Comparison of ENCODE assay signal across 8 cellular contexts in the genomic region with DNA sequence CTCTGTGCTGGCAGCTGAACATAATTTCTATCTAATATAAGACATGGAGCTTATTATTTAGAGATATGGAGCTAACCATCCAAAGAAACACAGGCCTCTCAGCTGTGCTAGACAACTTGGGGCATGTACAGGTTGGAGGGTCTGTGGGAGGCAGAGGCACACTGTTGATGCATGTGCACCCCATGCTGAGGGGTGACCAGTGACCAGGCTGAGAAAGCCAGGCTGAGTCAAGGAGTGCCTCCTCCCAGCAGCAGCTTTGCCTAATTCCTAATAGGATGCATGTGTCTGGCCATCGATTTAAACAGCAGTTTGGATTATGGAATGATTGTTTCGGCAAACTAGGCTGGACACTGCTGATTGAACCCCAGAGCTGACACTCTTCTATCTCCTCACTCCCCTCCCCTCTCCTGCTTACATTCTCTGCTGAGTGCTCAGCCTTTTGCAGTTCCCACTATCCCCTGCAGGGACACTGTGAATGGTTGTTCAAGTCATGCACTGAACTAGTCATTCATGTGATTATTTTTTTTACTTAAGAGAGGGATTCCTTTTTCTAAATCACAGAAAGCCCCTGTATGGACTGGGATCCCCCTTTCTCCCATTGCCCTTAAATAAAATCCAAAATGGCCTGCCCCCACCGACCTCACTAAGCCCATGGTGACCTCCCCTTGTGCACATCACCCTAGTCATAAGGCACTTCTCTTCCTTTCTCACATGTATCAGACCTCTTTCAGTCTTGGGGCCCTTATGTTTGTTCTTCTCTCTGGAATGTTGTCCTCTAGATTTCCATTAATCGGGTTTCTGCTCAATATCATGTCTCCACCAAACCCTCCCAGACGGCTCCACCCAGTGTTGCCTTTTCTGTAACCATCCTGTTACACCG.
DNase-seq lines count a peak whose midpoint lies in the region; ATAC-seq and TF ChIP-seq lines count a peak whose summit lies in the region.

No MANE protein-coding gene starts in this region.

- DNase-seq in ELR (ENCODE audit: low read depth) (peak; percentile 42), HCT116 (ENCODE audit: low read depth, low spot score) (peak; percentile 16), right atrium auricular region (ENCODE audit: low spot score) (no peak), thyroid gland (peak; percentile 41 to 43), MM.1S (no peak), GOT3 (lab: John Stamatoyannopoulos, UW) (no peak), NCI-H1436 (lab: John Stamatoyannopoulos, UW) (no peak)
- peak; percentile 34 for DNase-seq in activated CD4-positive, alpha-beta memory T cell treated with anti-CD3 and anti-CD28 coated beads for 36 hours

- H3K27me3 ChIP-seq in HCT116 (ENCODE audit: insufficient read depth, low read length): no peaks in the 10 kb centered on the region
- H3K27me3 ChIP-seq in right atrium auricular region: no peaks in the 10 kb centered on the region
- no peaks in the 10 kb centered on the region for H3K27me3 ChIP-seq in thyroid gland
- H3K27me3 ChIP-seq in MM.1S (replicated peaks; ENCODE audit: insufficient read depth, low read length): no peaks in the 10 kb centered on the region

- H3K4me1 Mint-ChIP-seq in activated CD4-positive, alpha-beta memory T cell treated with anti-CD3 and anti-CD28 coated beads for 36 hours (ENCODE audit: low read depth): peaks cover 5% of the 10 kb centered on the region

- POLR2A ChIA-PET in HCT116 (lab: Charles Lee): no interaction called here
- POLR2A ChIA-PET in activated CD4-positive, alpha-beta memory T cell treated with anti-CD3 and anti-CD28 coated beads for 36 hours (lab: Charles Lee): no interaction called here

- peak; percentile 99 for ATAC-seq in HCT116

- H2AFZ ChIP-seq in HCT116 (ENCODE audit: low read depth, low read length, poor library complexity, severe bottlenecking) (no peak overlapping the region), MM.1S (ENCODE audit: low read length) (no peak overlapping the region)

- no peaks in the 10 kb centered on the region for H3K9me2 ChIP-seq in HCT116 (ENCODE audit: insufficient read depth)
- H3K9me2 ChIP-seq in MM.1S (replicated peaks; ENCODE audit: insufficient read depth, low read length): no peaks in the 10 kb centered on the region

- H3K27ac ChIP-seq in HCT116 (ENCODE audit: low read depth, low read length) (no peak overlapping the region), right atrium auricular region (no peak overlapping the region), thyroid gland (peak overlapping the region in 2 of 3 donors; percentile 65 to 90), MM.1S (ENCODE audit: low read length) (no peak overlapping the region)

- no peaks in the 10 kb centered on the region for H3K9me3 Mint-ChIP-seq in activated CD4-positive, alpha-beta memory T cell treated with anti-CD3 and anti-CD28 coated beads for 36 hours

- H4K20me1 ChIP-seq in HCT116 (ENCODE audit: insufficient read depth) (no peaks in the 10 kb centered on the region), MM.1S (ENCODE audit: insufficient read depth, low read length) (no peaks in the 10 kb centered on the region)

- BruUV-seq in HCT116 (replicated peaks; lab: Mats Ljungman, UMichigan): no TSS peak

- no peak overlapping the region for H3K4me2 ChIP-seq in HCT116 (ENCODE audit: low read length)
- H3K4me2 ChIP-seq in MM.1S (ENCODE audit: low read depth, low read length): no peak overlapping the region

- TF ChIP-seq POLR2A in HCT116 (IDR thresholded peaks at IDR 0.05; ENCODE audit: borderline replicate concordance, extremely low read depth, insufficient read depth, insufficient read length) (no peak), thyroid gland (IDR thresholded peaks at IDR 0.05) (no peak)

- TF ChIP-seq CTCF in HCT116 (IDR thresholded peaks at IDR 0.05 in 2 of 3, conservative IDR thresholded peaks at IDR 0.05 in 1 of 3; ENCODE audit: borderline replicate concordance in 1 of 3, insufficient read depth in 1 of 3, low read depth in 2 of 3, low read length in 2 of 3) (peak in 2 of 3 experiments; percentile 60 to 69; a peak in 4 of 6 replicates), right atrium auricular region (IDR thresholded peaks at IDR 0.05) (peak; percentile 27 to 45), thyroid gland (IDR thresholded peaks at IDR 0.05) (peak in 5 of 6 experiments; percentile 14 to 62 (median 51)), MM.1S (IDR thresholded peaks at IDR 0.05; ENCODE audit: low read length) (no peak)

- H3K27ac Mint-ChIP-seq in activated CD4-positive, alpha-beta memory T cell treated with anti-CD3 and anti-CD28 coated beads for 36 hours: no peak overlapping the region

- H3K36me3 ChIP-seq in HCT116 (ENCODE audit: control insufficient read depth in 1 of 2, insufficient read depth in 2 of 2, low read length in 2 of 2) (no peaks in the 10 kb centered on the region), right atrium auricular region (no peaks in the 10 kb centered on the region), thyroid gland (no peaks in the 10 kb centered on the region), MM.1S (replicated peaks; ENCODE audit: insufficient read depth, low read length) (no peaks in the 10 kb centered on the region)

- CTCF ChIA-PET in HCT116 (lab: Charles Lee): no interaction called here
- CTCF ChIA-PET in activated CD4-positive, alpha-beta memory T cell treated with anti-CD3 and anti-CD28 coated beads for 36 hours (lab: Charles Lee): interaction anchor here (0.6 to 0.7 kb wide), 2 partner anchors 196 to 377 kb away, joined by 3 to 4 read pairs; partner anchors contain the start of gene ERCC6L2

- no peak overlapping the region for H3K9ac ChIP-seq in HCT116 (ENCODE audit: low read length)
- no peak overlapping the region for H3K9ac ChIP-seq in MM.1S (ENCODE audit: low read length)

- RAD21 ChIA-PET in HCT116 (lab: Charles Lee; ENCODE audit: low non-redundant PET in 1 of 2, low total read pairs in 2 of 2, uncharacterized antibody in 2 of 2, unreplicated experiment in 2 of 2): interaction anchor here in 1 of 2 experiments (0.6 kb wide), 1 partner anchor 360 kb away, joined by 6 read pairs; no protein-coding TSS in a partner anchor

- H3K4me3 ChIP-seq in HCT116 (replicated peaks in 1 of 2; ENCODE audit: low read depth in 1 of 2, low read length in 2 of 2) (no peak overlapping the region), right atrium auricular region (no peak overlapping the region), thyroid gland (replicated peaks in 1 of 3) (no peak overlapping the region), MM.1S (ENCODE audit: low read length) (no peak overlapping the region)

- H3K27me3 Mint-ChIP-seq in activated CD4-positive, alpha-beta memory T cell treated with anti-CD3 and anti-CD28 coated beads for 36 hours: peaks cover 10% of the 10 kb centered on the region

- no peaks in the 10 kb centered on the region for H3K36me3 Mint-ChIP-seq in activated CD4-positive, alpha-beta memory T cell treated with anti-CD3 and anti-CD28 coated beads for 36 hours

- intact Hi-C loops in HCT116 (cut with micrococcal nuclease): no loop called here
- intact Hi-C loops in activated CD4-positive, alpha-beta memory T cell treated with anti-CD3 and anti-CD28 coated beads for 36 hours (cut with micrococcal nuclease): no loop called here
- intact Hi-C loops in thyroid gland (cut with DNase I): no loop called here

- WGBS in thyroid gland, 2 donors: 85 to 90% methylated on average over 6 of the region's 6 CpGs

- H3F3A ChIP-seq in MM.1S (ENCODE audit: insufficient read depth, low read length): no peaks in the 10 kb centered on the region

- no peak for TF ChIP-seq RAD21 in HCT116 (IDR thresholded peaks at IDR 0.05; ENCODE audit: low read depth)

- no peaks in the 10 kb centered on the region for H3K9me3 ChIP-seq in HCT116 (ENCODE audit: control insufficient read depth in 1 of 2, insufficient read depth in 1 of 2, low read depth in 1 of 2, low read length in 2 of 2)
- no peaks in the 10 kb centered on the region for H3K9me3 ChIP-seq in right atrium auricular region
- no peaks in the 10 kb centered on the region for H3K9me3 ChIP-seq in thyroid gland
- no peaks in the 10 kb centered on the region for H3K9me3 ChIP-seq in MM.1S (replicated peaks; ENCODE audit: insufficient read depth, low read length)

- H3K79me2 ChIP-seq in HCT116 (ENCODE audit: insufficient read depth, low read length) (no peaks in the 10 kb centered on the region), MM.1S (ENCODE audit: low read length) (no peaks in the 10 kb centered on the region)

- H3K4me1 ChIP-seq in HCT116 (ENCODE audit: control insufficient read depth in 1 of 2, insufficient read depth in 2 of 2, low read length in 2 of 2) (no peaks in the 10 kb centered on the region), right atrium auricular region (peaks cover 0 to 10% of the 10 kb centered on the region in 2 donors), thyroid gland (peaks cover 34 to 58% of the 10 kb centered on the region in 2 donors), MM.1S (ENCODE audit: low read length) (no peaks in the 10 kb centered on the region)

- H3K4me3 Mint-ChIP-seq in activated CD4-positive, alpha-beta memory T cell treated with anti-CD3 and anti-CD28 coated beads for 36 hours: no peak overlapping the region

TF ChIP-seq in HCT116, 20 proteins besides CTCF, POLR2A, EP300 and RAD21:
- TF ChIP-seq MAX (IDR thresholded peaks at IDR 0.05): no peak

Comparison
In these comparisons a context has a peak if more than half of its experiments do, and no peak if none do; other contexts are left out.
1. DNase-seq: peak in ELR (single experiment), HCT116 (single experiment), activated CD4-positive, alpha-beta memory T cell treated with anti-CD3 and anti-CD28 coated beads for 36 hours (single experiment) and thyroid gland (2 of 2); none in right atrium auricular region (single experiment), MM.1S (single experiment), GOT3 (single experiment) and NCI-H1436 (single experiment).
2. H3K27ac ChIP-seq: peak in thyroid gland (2 of 3); none in HCT116 (single experiment), right atrium auricular region (0 of 2) and MM.1S (single experiment).